ENCODE assay signal across 18 cellular contexts in genomic region chr2:41488854-41489253, GRCh38.
A peak's percentile ranks its signal among the peaks of the same experiment; 100 is the strongest.
DNase-seq lines count a peak whose midpoint lies in the region; ATAC-seq and TF ChIP-seq lines count a peak whose summit lies in the region.
"Had no signal": no experiment of that assay in that cellular context is flagged by ENCODE, and none has a peak within 500 bp of the region (broad histone marks: within the 10 kb centered on the region; RNA-seq: fewer than 3 reads in every experiment).

No MANE protein-coding gene starts in this region.

- no peak for TF ChIP-seq POLR2A in heart left ventricle (IDR thresholded peaks at IDR 0.05)

- no peak overlapping the region for H3K4me3 ChIP-seq in heart left ventricle
- H3K4me3 ChIP-seq: GM23248, SJCRH30 had no signal

- peaks cover 10 to 20% of the 10 kb centered on the region in 2 donors for H3K4me1 Mint-ChIP-seq in stimulated activated naive B cell treated with anti-CD40 and anti-IgM and Interleukin-4, amounts not matched to agents 10 μg/mL and 1 μg/mL and 100 μg/mL, for 72 hours
- H3K4me1 Mint-ChIP-seq in effector memory CD8-positive, alpha-beta T cell (ENCODE audit: low read depth in 2 of 2): no peaks in the 10 kb centered on the region

- no peaks in the 10 kb centered on the region for H3K36me3 ChIP-seq in heart left ventricle
- H3K36me3 ChIP-seq: SJCRH30 had no signal

- H3K9me3 Mint-ChIP-seq in stimulated activated naive B cell treated with anti-CD40 and anti-IgM and Interleukin-4, amounts not matched to agents 10 μg/mL and 1 μg/mL and 100 μg/mL, for 72 hours: peaks cover 9 to 17% of the 10 kb centered on the region in 2 donors
- peaks cover 0 to 5% of the 10 kb centered on the region in 2 donors for H3K9me3 Mint-ChIP-seq in effector memory CD8-positive, alpha-beta T cell

- ATAC-seq in heart left ventricle: peak in 1 of 4 donors; percentile 41
- ATAC-seq in HG03469 (IDR thresholded peaks at IDR 0.05; ENCODE audit: unreplicated experiment): peak; percentile 39
- peak; percentile 67 to 70 for ATAC-seq in stimulated activated naive B cell treated with anti-CD40 and anti-IgM and Interleukin-4, amounts not matched to agents 10 μg/mL and 1 μg/mL and 100 μg/mL, for 72 hours (replicated peaks)
- ATAC-seq in effector memory CD8-positive, alpha-beta T cell (replicated peaks): no peak
- ATAC-seq: HCT116 had no signal

- peaks cover 0 to 17% (median 1%) of the 10 kb centered on the region in 12 donors for H3K4me1 ChIP-seq in heart left ventricle
- H3K4me1 ChIP-seq: SJCRH30 had no signal

- peaks cover 11 to 12% of the 10 kb centered on the region in 2 donors for H3K36me3 Mint-ChIP-seq in stimulated activated naive B cell treated with anti-CD40 and anti-IgM and Interleukin-4, amounts not matched to agents 10 μg/mL and 1 μg/mL and 100 μg/mL, for 72 hours
- no peaks in the 10 kb centered on the region for H3K36me3 Mint-ChIP-seq in effector memory CD8-positive, alpha-beta T cell (ENCODE audit: insufficient read depth)
- H3K36me3 Mint-ChIP-seq: CD14-positive monocyte had no signal

- H3K9me3 ChIP-seq in heart left ventricle: peaks cover 0 to 25% (median 2%) of the 10 kb centered on the region in 12 donors
- H3K9me3 ChIP-seq: SJCRH30 had no signal

- intact Hi-C loops in heart left ventricle (cut with DNase I): loop anchor here in 1 of 10 donors (5.0 kb wide), 1 partner anchor 77 kb away; no protein-coding TSS in a partner anchor
- intact Hi-C loops in cardiac septum (cut with DNase I): no loop called here
- intact Hi-C loops in head of caudate nucleus (cut with DNase I): no loop called here

- no peak for TF ChIP-seq CTCF in heart left ventricle (IDR thresholded peaks at IDR 0.05)

- DNase-seq in heart left ventricle: no peak
- no peak for DNase-seq in cardiac septum (ENCODE audit: low spot score)
- DNase-seq in RPMI8226: peak; percentile 17
- no peak for DNase-seq in stimulated activated naive B cell treated with anti-CD40 and anti-IgM and Interleukin-4, amounts not matched to agents 10 μg/mL and 1 μg/mL and 100 μg/mL, for 72 hours
- no peak for DNase-seq in iPS-NIHi11 (ENCODE audit: low spot score)
- DNase-seq in effector memory CD8-positive, alpha-beta T cell: no peak
- DNase-seq in head of caudate nucleus: no peak
- DNase-seq: DMS53, GM23248, KBM-7, NCI-H1105 treated with DMSO at 0.1 percent for 48 hours, NCI-H187, NCI-H446, NCI-H774, SJCRH30 had no signal

- peak overlapping the region in 7 of 12 donors; percentile 4 to 68 (median 34) for H3K27ac ChIP-seq in heart left ventricle
- H3K27ac ChIP-seq: GM23248, SJCRH30 had no signal

- peak overlapping the region; percentile 9 to 36 for H3K4me3 Mint-ChIP-seq in stimulated activated naive B cell treated with anti-CD40 and anti-IgM and Interleukin-4, amounts not matched to agents 10 μg/mL and 1 μg/mL and 100 μg/mL, for 72 hours
- H3K4me3 Mint-ChIP-seq in effector memory CD8-positive, alpha-beta T cell: no peak overlapping the region
- H3K4me3 Mint-ChIP-seq: CD14-positive monocyte had no signal

- H3K27me3 ChIP-seq in heart left ventricle: no peaks in the 10 kb centered on the region
- H3K27me3 ChIP-seq: SJCRH30 had no signal

- H3K27me3 Mint-ChIP-seq in stimulated activated naive B cell treated with anti-CD40 and anti-IgM and Interleukin-4, amounts not matched to agents 10 μg/mL and 1 μg/mL and 100 μg/mL, for 72 hours: no peaks in the 10 kb centered on the region
- H3K27me3 Mint-ChIP-seq in effector memory CD8-positive, alpha-beta T cell: no peaks in the 10 kb centered on the region

- peak overlapping the region; percentile 88 for H3K27ac Mint-ChIP-seq in stimulated activated naive B cell treated with anti-CD40 and anti-IgM and Interleukin-4, amounts not matched to agents 10 μg/mL and 1 μg/mL and 100 μg/mL, for 72 hours
- no peak overlapping the region for H3K27ac Mint-ChIP-seq in effector memory CD8-positive, alpha-beta T cell
- H3K27ac Mint-ChIP-seq: CD14-positive monocyte had no signal

Comparison
In these comparisons a context has a peak if more than half of its experiments do, and no peak if none do; other contexts are left out.
1. H3K4me3 Mint-ChIP-seq: peak in stimulated activated naive B cell treated with anti-CD40 and anti-IgM and Interleukin-4, amounts not matched to agents 10 μg/mL and 1 μg/mL and 100 μg/mL, for 72 hours (2 of 2); none in effector memory CD8-positive, alpha-beta T cell (0 of 2).